Comparison of ENCODE assay signal across 13 cellular contexts in genomic region chr14:104353921-104354701, GRCh38.
DNase-seq lines count a peak whose midpoint lies in the region; ATAC-seq and TF ChIP-seq lines count a peak whose summit lies in the region.
"Had no signal": no experiment of that assay in that cellular context is flagged by ENCODE, and none has a peak within 500 bp of the region (broad histone marks: within the 10 kb centered on the region; RNA-seq: fewer than 3 reads in every experiment).

No MANE protein-coding gene starts in this region.

- no peak overlapping the region for H2BK12ac ChIP-seq in neuronal stem cell (ENCODE audit: low read length)

- H3K27me3 Mint-ChIP-seq in activated naive CD8-positive, alpha-beta T cell treated with anti-CD3 and anti-CD28 coated beads, Interleukin-2, amount 10 ng/mL, durations not matched to agents 7 days and 5 days = peaks cover 1% of the 10 kb centered on the region
- H3K27me3 Mint-ChIP-seq in activated naive CD8-positive, alpha-beta T cell treated with anti-CD3 and anti-CD28 coated beads, Interleukin-2, amount 50 U/mL, for 24 hours = no peaks in the 10 kb centered on the region

- no peak overlapping the region for H3K18ac ChIP-seq in neuronal stem cell (ENCODE audit: low read length)

- H3K4me1 Mint-ChIP-seq in activated naive CD8-positive, alpha-beta T cell treated with anti-CD3 and anti-CD28 coated beads, Interleukin-2, amount 10 ng/mL, durations not matched to agents 7 days and 5 days = no peaks in the 10 kb centered on the region
- no peaks in the 10 kb centered on the region for H3K4me1 Mint-ChIP-seq in activated naive CD8-positive, alpha-beta T cell treated with anti-CD3 and anti-CD28 coated beads, Interleukin-2, amount 50 U/mL, for 24 hours

- in situ Hi-C loops in brain microvascular endothelial cell (cut with HindIII; ENCODE audit: low pct_ligation_motif_present, low sequenced_read_pairs) (no loop called here), HAP-1 (cut with MboI; ENCODE audit: low sequenced_read_pairs) (no loop called here)

- POLR2A ChIA-PET in activated naive CD8-positive, alpha-beta T cell treated with anti-CD3 and anti-CD28 coated beads, Interleukin-2, amount 10 ng/mL, durations not matched to agents 7 days and 5 days (lab: Charles Lee) = no interaction called here

- H3K9me3 ChIP-seq in neuronal stem cell (replicated peaks in 1 of 2; ENCODE audit: control insufficient read depth in 2 of 2, insufficient read depth in 1 of 2, low read depth in 1 of 2, low read length in 2 of 2) (peaks cover 0 to 4% of the 10 kb centered on the region in 2 donors), uterus (no peaks in the 10 kb centered on the region), HAP-1 (no peaks in the 10 kb centered on the region)
- H3K9me3 ChIP-seq: Peyer's patch had no signal

- no peak overlapping the region for H2BK120ac ChIP-seq in neuronal stem cell (ENCODE audit: low read depth, low read length)

- peak overlapping the region; percentile 75 for H2AFZ ChIP-seq in neuronal stem cell (ENCODE audit: low read length)

- no peak overlapping the region for H3K27ac Mint-ChIP-seq in activated naive CD8-positive, alpha-beta T cell treated with anti-CD3 and anti-CD28 coated beads, Interleukin-2, amount 10 ng/mL, durations not matched to agents 7 days and 5 days
- no peak overlapping the region for H3K27ac Mint-ChIP-seq in activated naive CD8-positive, alpha-beta T cell treated with anti-CD3 and anti-CD28 coated beads, Interleukin-2, amount 50 U/mL, for 24 hours
- H3K27ac Mint-ChIP-seq: activated T-helper 2 cell treated with anti-CD3 and anti-CD28 coated beads, Interferon-gamma antibody, Interleukin-2, Interleukin-4, amounts not matched to agents 10 μg/mL and 5 μg/mL and 100 μg/mL, durations not matched to agents 14 hours and 24 hours and 36 hours had no signal

- H3K14ac ChIP-seq in neuronal stem cell (ENCODE audit: low read length) = peak overlapping the region; percentile 25

- no peak overlapping the region for H3K4ac ChIP-seq in neuronal stem cell (ENCODE audit: low read length)

- intact Hi-C loops in uterus (cut with DNase I; ENCODE audit: low total_unique reads) = no loop called here

- TF ChIP-seq POLR2A in uterus (IDR thresholded peaks at IDR 0.05) = no peak

- H3K9ac ChIP-seq in neuronal stem cell (ENCODE audit: low read depth, low read length, poor library complexity) = no peak overlapping the region

- H3K23ac ChIP-seq in neuronal stem cell (ENCODE audit: low read depth, low read length, poor library complexity) = no peak overlapping the region

- no peak overlapping the region for H3K4me3 Mint-ChIP-seq in activated naive CD8-positive, alpha-beta T cell treated with anti-CD3 and anti-CD28 coated beads, Interleukin-2, amount 10 ng/mL, durations not matched to agents 7 days and 5 days
- H3K4me3 Mint-ChIP-seq in activated naive CD8-positive, alpha-beta T cell treated with anti-CD3 and anti-CD28 coated beads, Interleukin-2, amount 50 U/mL, for 24 hours = no peak overlapping the region

- peaks cover 0 to 3% (median 0%) of the 10 kb centered on the region in 3 experiments for H3K27me3 ChIP-seq in neuronal stem cell (ENCODE audit: control insufficient read depth in 3 of 3, insufficient read depth in 3 of 3, low read depth in 1 of 3, low read length in 3 of 3)
- H3K27me3 ChIP-seq in uterus = no peaks in the 10 kb centered on the region
- H3K27me3 ChIP-seq in brain microvascular endothelial cell (replicated peaks) = no peaks in the 10 kb centered on the region
- H3K27me3 ChIP-seq in HAP-1 (ENCODE audit: low read depth) = 0 out of 2 replicates have a peak, but pooled peaks cover 2% of the 10 kb centered on the region
- H3K27me3 ChIP-seq: Peyer's patch had no signal

- peak overlapping the region; percentile 32 for H2AK5ac ChIP-seq in neuronal stem cell (ENCODE audit: low read depth, low read length)

- H3K79me1 ChIP-seq in neuronal stem cell (ENCODE audit: low read depth, low read length) = no peaks in the 10 kb centered on the region

- no peak overlapping the region for H4K8ac ChIP-seq in neuronal stem cell (ENCODE audit: low read depth, low read length)

- no CpG with 5 or more reads among the region's 22 CpGs for WGBS in neuronal stem cell (ENCODE audit: extremely low coverage in 2 of 2, insufficient read length in 2 of 2, insufficient replicate concordance in 1 of 2), 2 donors

- H3K9me3 Mint-ChIP-seq in activated naive CD8-positive, alpha-beta T cell treated with anti-CD3 and anti-CD28 coated beads, Interleukin-2, amount 10 ng/mL, durations not matched to agents 7 days and 5 days = no peaks in the 10 kb centered on the region
- H3K9me3 Mint-ChIP-seq in activated naive CD8-positive, alpha-beta T cell treated with anti-CD3 and anti-CD28 coated beads, Interleukin-2, amount 50 U/mL, for 24 hours = peaks cover 3% of the 10 kb centered on the region
- H3K9me3 Mint-ChIP-seq: activated T-helper 2 cell treated with anti-CD3 and anti-CD28 coated beads, Interferon-gamma antibody, Interleukin-2, Interleukin-4, amounts not matched to agents 10 μg/mL and 5 μg/mL and 100 μg/mL, durations not matched to agents 14 hours and 24 hours and 36 hours had no signal

- no peak overlapping the region for H2BK5ac ChIP-seq in neuronal stem cell (ENCODE audit: low read length)

- peaks cover 0 to 2% of the 10 kb centered on the region in 2 donors for H3K4me1 ChIP-seq in neuronal stem cell (ENCODE audit: control insufficient read depth in 2 of 2, insufficient read depth in 1 of 2, low read depth in 1 of 2, low read length in 2 of 2)
- no peaks in the 10 kb centered on the region for H3K4me1 ChIP-seq in uterus
- H3K4me1 ChIP-seq in HAP-1 = no peaks in the 10 kb centered on the region
- H3K4me1 ChIP-seq: breast epithelium, Peyer's patch had no signal

- no peak for ATAC-seq in activated naive CD8-positive, alpha-beta T cell treated with anti-CD3 and anti-CD28 coated beads, Interleukin-2, amount 10 ng/mL, durations not matched to agents 7 days and 5 days (ENCODE audit: low read depth)
- no peak for ATAC-seq in activated naive CD8-positive, alpha-beta T cell treated with anti-CD3 and anti-CD28 coated beads, Interleukin-2, amount 50 U/mL, for 24 hours
- peak; percentile 19 for ATAC-seq in esophagus mucosa
- ATAC-seq: HCT116 had no signal

- DNase-seq in activated naive CD8-positive, alpha-beta T cell treated with anti-CD3 and anti-CD28 coated beads, Interleukin-2, amount 10 ng/mL, durations not matched to agents 7 days and 5 days = peak; percentile 19
- no peak for DNase-seq in activated naive CD8-positive, alpha-beta T cell treated with anti-CD3 and anti-CD28 coated beads, Interleukin-2, amount 50 U/mL, for 24 hours
- DNase-seq in neuronal stem cell (ENCODE audit: low spot score) (no peak), uterus (peak; percentile 13 to 44), brain microvascular endothelial cell (no peak), HAP-1 (ENCODE audit: low spot score in 2 of 2) (no peak), NCI-H524 (lab: John Stamatoyannopoulos, UW) (no peak)
- DNase-seq: NCI-H510A treated with DMSO at 0.1 percent for 48 hours had no signal

- no peak overlapping the region for H3K4me2 ChIP-seq in neuronal stem cell (ENCODE audit: insufficient read depth, low read length, poor library complexity, severe bottlenecking)

- H3K27ac ChIP-seq in neuronal stem cell (replicated peaks; ENCODE audit: low read length) = no peak overlapping the region
- peak overlapping the region in 1 of 2 donors; percentile 52 for H3K27ac ChIP-seq in uterus
- H3K27ac ChIP-seq in brain microvascular endothelial cell = no peak overlapping the region
- H3K27ac ChIP-seq: Peyer's patch had no signal

- H4K91ac ChIP-seq in neuronal stem cell (ENCODE audit: low read depth, low read length, poor library complexity) = no peak overlapping the region

- no peaks in the 10 kb centered on the region for H3K36me3 ChIP-seq in neuronal stem cell (replicated peaks in 1 of 2; ENCODE audit: control insufficient read depth in 2 of 2, insufficient read depth in 2 of 2, low read length in 2 of 2)
- H3K36me3 ChIP-seq in uterus = no peaks in the 10 kb centered on the region
- no peaks in the 10 kb centered on the region for H3K36me3 ChIP-seq in brain microvascular endothelial cell (replicated peaks)
- no peaks in the 10 kb centered on the region for H3K36me3 ChIP-seq in HAP-1 (replicated peaks)
- H3K36me3 ChIP-seq: breast epithelium, Peyer's patch had no signal

- TF ChIP-seq CTCF in uterus (IDR thresholded peaks at IDR 0.05) (no peak), brain microvascular endothelial cell (IDR thresholded peaks at IDR 0.05; ENCODE audit: low read depth, low read length, missing control alignments) (no peak)

- H2BK15ac ChIP-seq in neuronal stem cell (ENCODE audit: low read length) = no peak overlapping the region

- H3K4me3 ChIP-seq in neuronal stem cell (ENCODE audit: low read length in 2 of 2) (no peak overlapping the region), uterus (no peak overlapping the region), brain microvascular endothelial cell (ENCODE audit: low read depth, low read length) (no peak overlapping the region), HAP-1 (no peak overlapping the region)
- H3K4me3 ChIP-seq: breast epithelium, Peyer's patch had no signal

- no peaks in the 10 kb centered on the region for H3K36me3 Mint-ChIP-seq in activated naive CD8-positive, alpha-beta T cell treated with anti-CD3 and anti-CD28 coated beads, Interleukin-2, amount 10 ng/mL, durations not matched to agents 7 days and 5 days
- no peaks in the 10 kb centered on the region for H3K36me3 Mint-ChIP-seq in activated naive CD8-positive, alpha-beta T cell treated with anti-CD3 and anti-CD28 coated beads, Interleukin-2, amount 50 U/mL, for 24 hours (ENCODE audit: low read depth)

Comparison
In these comparisons a context has a peak if more than half of its experiments do, and no peak if none do; other contexts are left out.
1. DNase-seq: peak in activated naive CD8-positive, alpha-beta T cell treated with anti-CD3 and anti-CD28 coated beads, Interleukin-2, amount 10 ng/mL, durations not matched to agents 7 days and 5 days (single experiment) and uterus (2 of 2); none in activated naive CD8-positive, alpha-beta T cell treated with anti-CD3 and anti-CD28 coated beads, Interleukin-2, amount 50 U/mL, for 24 hours (single experiment), neuronal stem cell (single experiment), brain microvascular endothelial cell (single experiment), HAP-1 (0 of 2) and NCI-H524 (0 of 2).